1 cellular context compared by ENCODE assay signal in the genomic region with DNA sequence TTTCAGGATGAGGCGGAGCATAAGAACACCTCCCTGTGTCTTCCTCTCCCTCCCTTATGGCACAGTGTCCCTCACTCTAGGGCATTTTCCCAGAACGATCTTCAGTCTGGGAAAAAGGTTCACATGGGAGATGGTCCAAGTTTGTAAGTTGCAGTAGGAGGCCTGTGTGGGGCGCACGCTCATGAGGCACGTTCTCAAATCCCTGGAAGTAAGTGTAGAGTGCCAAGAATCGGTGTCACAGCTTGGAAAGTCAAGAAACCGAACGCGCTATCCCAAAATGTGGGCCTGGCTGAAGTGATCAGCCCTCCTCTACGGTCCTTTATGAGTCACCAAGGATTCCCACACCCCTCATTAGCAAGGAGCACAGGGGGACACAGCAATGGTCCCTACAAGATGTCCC.
TF ChIP-seq lines count a peak whose summit lies in the region.

No MANE protein-coding gene starts in this region.

TF ChIP-seq in HepG2, 621 proteins besides CTCF, POLR2A, EP300 and RAD21:
- TF ChIP-seq ZNF232 (CRISPR knock-in tag; IDR thresholded peaks at IDR 0.05; ENCODE audit: borderline replicate concordance), result no peak
- TF ChIP-seq, protein P1, sequence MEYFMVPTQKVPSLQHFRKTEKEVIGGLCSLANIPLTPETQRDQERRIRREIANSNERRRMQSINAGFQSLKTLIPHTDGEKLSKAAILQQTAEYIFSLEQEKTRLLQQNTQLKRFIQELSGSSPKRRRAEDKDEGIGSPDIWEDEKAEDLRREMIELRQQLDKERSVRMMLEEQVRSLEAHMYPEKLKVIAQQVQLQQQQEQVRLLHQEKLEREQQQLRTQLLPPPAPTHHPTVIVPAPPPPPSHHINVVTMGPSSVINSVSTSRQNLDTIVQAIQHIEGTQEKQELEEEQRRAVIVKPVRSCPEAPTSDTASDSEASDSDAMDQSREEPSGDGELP (IDR thresholded peaks at IDR 0.05; ENCODE audit: borderline replicate concordance, low read depth), result no peak
- TF ChIP-seq, protein P2, sequence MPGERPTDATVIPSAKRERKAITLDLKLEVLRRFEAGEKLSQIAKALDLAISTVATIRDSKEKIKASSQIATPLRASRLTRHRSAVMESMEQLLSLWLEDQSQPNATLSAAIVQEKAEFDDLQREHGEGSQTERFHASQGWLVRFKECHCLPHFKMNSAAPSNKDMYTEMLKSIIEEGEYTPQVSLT (CRISPR knock-in tag; IDR thresholded peaks at IDR 0.05; ENCODE audit: borderline replicate concordance, low read depth), result no peak
- TF ChIP-seq GATAD1 (CRISPR knock-in tag; IDR thresholded peaks at IDR 0.05), result no peak
- no peak for TF ChIP-seq JDP2 (CRISPR knock-in tag; IDR thresholded peaks at IDR 0.05; ENCODE audit: borderline replicate concordance)
- TF ChIP-seq REXO4 (CRISPR knock-in tag; IDR thresholded peaks at IDR 0.05; ENCODE audit: borderline replicate concordance), result no peak
- no peak for TF ChIP-seq HES4 (CRISPR knock-in tag; IDR thresholded peaks at IDR 0.05; ENCODE audit: borderline replicate concordance)
- TF ChIP-seq ZNF234 (CRISPR knock-in tag; conservative IDR thresholded peaks at IDR 0.05), result no peak
- TF ChIP-seq, protein P3, sequence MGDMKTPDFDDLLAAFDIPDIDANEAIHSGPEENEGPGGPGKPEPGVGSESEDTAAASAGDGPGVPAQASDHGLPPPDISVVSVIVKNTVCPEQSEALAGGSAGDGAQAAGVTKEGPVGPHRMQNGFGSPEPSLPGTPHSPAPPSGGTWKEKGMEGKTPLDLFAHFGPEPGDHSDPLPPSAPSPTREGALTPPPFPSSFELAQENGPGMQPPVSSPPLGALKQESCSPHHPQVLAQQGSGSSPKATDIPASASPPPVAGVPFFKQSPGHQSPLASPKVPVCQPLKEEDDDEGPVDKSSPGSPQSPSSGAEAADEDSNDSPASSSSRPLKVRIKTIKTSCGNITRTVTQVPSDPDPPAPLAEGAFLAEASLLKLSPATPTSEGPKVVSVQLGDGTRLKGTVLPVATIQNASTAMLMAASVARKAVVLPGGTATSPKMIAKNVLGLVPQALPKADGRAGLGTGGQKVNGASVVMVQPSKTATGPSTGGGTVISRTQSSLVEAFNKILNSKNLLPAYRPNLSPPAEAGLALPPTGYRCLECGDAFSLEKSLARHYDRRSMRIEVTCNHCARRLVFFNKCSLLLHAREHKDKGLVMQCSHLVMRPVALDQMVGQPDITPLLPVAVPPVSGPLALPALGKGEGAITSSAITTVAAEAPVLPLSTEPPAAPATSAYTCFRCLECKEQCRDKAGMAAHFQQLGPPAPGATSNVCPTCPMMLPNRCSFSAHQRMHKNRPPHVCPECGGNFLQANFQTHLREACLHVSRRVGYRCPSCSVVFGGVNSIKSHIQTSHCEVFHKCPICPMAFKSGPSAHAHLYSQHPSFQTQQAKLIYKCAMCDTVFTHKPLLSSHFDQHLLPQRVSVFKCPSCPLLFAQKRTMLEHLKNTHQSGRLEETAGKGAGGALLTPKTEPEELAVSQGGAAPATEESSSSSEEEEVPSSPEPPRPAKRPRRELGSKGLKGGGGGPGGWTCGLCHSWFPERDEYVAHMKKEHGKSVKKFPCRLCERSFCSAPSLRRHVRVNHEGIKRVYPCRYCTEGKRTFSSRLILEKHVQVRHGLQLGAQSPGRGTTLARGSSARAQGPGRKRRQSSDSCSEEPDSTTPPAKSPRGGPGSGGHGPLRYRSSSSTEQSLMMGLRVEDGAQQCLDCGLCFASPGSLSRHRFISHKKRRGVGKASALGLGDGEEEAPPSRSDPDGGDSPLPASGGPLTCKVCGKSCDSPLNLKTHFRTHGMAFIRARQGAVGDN (CRISPR knock-in tag; IDR thresholded peaks at IDR 0.05), result no peak
- no peak for TF ChIP-seq CENPT (CRISPR knock-in tag; IDR thresholded peaks at IDR 0.05; ENCODE audit: low read depth)
- TF ChIP-seq SCMH1 (CRISPR knock-in tag; IDR thresholded peaks at IDR 0.05; ENCODE audit: borderline replicate concordance), result no peak
